Comparison of ENCODE assay signal across 16 cellular contexts in genomic region chr9:95030920-95031662, GRCh38.
DNase-seq lines count a peak whose midpoint lies in the region; ATAC-seq, FAIRE-seq and TF ChIP-seq lines count a peak whose summit lies in the region.
"Had no signal": no experiment of that assay in that cellular context is flagged by ENCODE, and none has a peak within 500 bp of the region (broad histone marks: within the 10 kb centered on the region; RNA-seq: fewer than 3 reads in every experiment).

No MANE protein-coding gene starts in this region.

- H3K9me3 ChIP-seq in right atrium auricular region = no peaks in the 10 kb centered on the region
- H3K9me3 ChIP-seq in gastroesophageal sphincter = no peaks in the 10 kb centered on the region
- H3K9me3 ChIP-seq in psoas muscle = no peaks in the 10 kb centered on the region

- peak overlapping the region; percentile 87 to 88 for H3K27ac ChIP-seq in right atrium auricular region
- H3K27ac ChIP-seq in gastroesophageal sphincter = peak overlapping the region; percentile 7 to 99 (median 86)
- H3K27ac ChIP-seq in psoas muscle = peak overlapping the region; percentile 93

- TF ChIP-seq POLR2A in gastroesophageal sphincter (IDR thresholded peaks at IDR 0.05) = no peak
- no peak for TF ChIP-seq POLR2A in GM12892 (IDR thresholded peaks at IDR 0.05; ENCODE audit: low read depth, low read length)

- no peak for FAIRE-seq in GM12892 (lab: Jason Lieb, UNC)
- FAIRE-seq: urothelium cell line had no signal

- intact Hi-C loops in Right ventricle myocardium superior (cut with DNase I) (no loop called here), psoas muscle (cut with DNase I) (loop anchor here in 1 of 2 donors (2.0 kb wide), 1 partner anchor 42 kb away; no protein-coding TSS in a partner anchor)

- TF ChIP-seq CTCF in right atrium auricular region (IDR thresholded peaks at IDR 0.05) (no peak), gastroesophageal sphincter (IDR thresholded peaks at IDR 0.05) (no peak), psoas muscle (IDR thresholded peaks at IDR 0.05) (no peak)

- ATAC-seq in Right ventricle myocardium superior (ENCODE audit: poor library complexity) = no peak
- ATAC-seq in gastroesophageal sphincter = no peak
- ATAC-seq in psoas muscle = no peak
- no peak for ATAC-seq in GM21526 (IDR thresholded peaks at IDR 0.05; ENCODE audit: low FRiP score, unreplicated experiment)

- H3K4me1 ChIP-seq in right atrium auricular region = peaks cover 0 to 85% of the 10 kb centered on the region in 2 donors
- peaks cover 41 to 100% (median 56%) of the 10 kb centered on the region in 3 donors for H3K4me1 ChIP-seq in gastroesophageal sphincter
- H3K4me1 ChIP-seq in psoas muscle = peaks cover 90% of the 10 kb centered on the region

- DNase-seq in right atrium auricular region (ENCODE audit: low spot score) (no peak), Right ventricle myocardium superior (no peak), psoas muscle (no peak), GM12892 (ENCODE audit: insufficient read length) (no peak), cortex of kidney (lab: John Stamatoyannopoulos, UW) (no peak)
- no peak for DNase-seq in activated CD8-positive, alpha-beta memory T cell treated with anti-CD3 and anti-CD28 coated beads for 24 hours
- DNase-seq: activated CD4-positive, alpha-beta T cell treated with anti-CD3 and anti-CD28 coated beads, Interleukin-2, amount 50 U/mL, for 4 hours; activated gamma-delta T cell; central memory CD4-positive, alpha-beta T cell; DMS 273 treated with DMSO at 0.1 percent for 48 hours; erythroblast; OCI-M1; T-helper 2 cell had no signal

- H3K36me3 ChIP-seq in right atrium auricular region = peaks cover 19% of the 10 kb centered on the region
- H3K36me3 ChIP-seq in gastroesophageal sphincter = peaks cover 0 to 13% of the 10 kb centered on the region in 2 donors
- peaks cover 0 to 4% of the 10 kb centered on the region in 2 donors for H3K36me3 ChIP-seq in psoas muscle (ENCODE audit: insufficient read depth in 1 of 2, low read depth in 1 of 2)

- 26 to 42% methylated on average over 11 of the region's 11 CpGs for WGBS in gastroesophageal sphincter (ENCODE audit: low coverage in 1 of 2), 2 donors
- WGBS in psoas muscle, 3 donors = 31 to 46% (median 33%) methylated on average over 11 of the region's 11 CpGs

- TF ChIP-seq EP300 in gastroesophageal sphincter (IDR thresholded peaks at IDR 0.05) = no peak

- no peak overlapping the region for H3K4me3 ChIP-seq in right atrium auricular region
- no peak overlapping the region for H3K4me3 ChIP-seq in gastroesophageal sphincter
- H3K4me3 ChIP-seq in psoas muscle = no peak overlapping the region

- no peaks in the 10 kb centered on the region for H3K27me3 ChIP-seq in right atrium auricular region
- no peaks in the 10 kb centered on the region for H3K27me3 ChIP-seq in gastroesophageal sphincter
- H3K27me3 ChIP-seq in psoas muscle (ENCODE audit: insufficient read depth in 3 of 3, low read length in 2 of 3) = no peaks in the 10 kb centered on the region
